ENCODE assay signal across 17 cellular contexts in the genomic region with DNA sequence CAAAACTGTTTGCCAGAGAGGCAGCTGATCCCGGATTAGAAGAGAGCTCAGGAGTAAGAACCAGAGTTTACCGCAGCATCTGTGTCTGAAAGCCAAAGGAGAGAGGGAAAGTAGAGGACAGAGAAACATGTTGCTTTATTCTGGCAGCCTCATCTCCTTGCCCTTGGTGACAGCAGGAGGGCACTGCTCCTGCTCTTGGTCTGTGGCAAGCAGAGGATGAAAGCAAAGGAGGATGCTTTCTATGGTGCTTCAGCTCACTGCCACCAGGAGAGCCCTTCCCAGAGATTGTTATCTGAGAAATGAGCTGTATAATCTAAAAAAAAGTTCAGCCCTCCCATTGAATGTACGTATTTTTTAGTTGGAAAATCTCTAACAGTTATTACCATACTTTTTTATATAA. TPM values are rescaled to one million over a fixed set of nuclear protein-coding genes. Genes with fewer than 3 reads are reported as not detected.
A peak's percentile ranks its signal among the peaks of the same experiment; 100 is the strongest.
DNase-seq lines count a peak whose midpoint lies in the region; ATAC-seq and TF ChIP-seq lines count a peak whose summit lies in the region.
"Had no signal": no experiment of that assay in that cellular context is flagged by ENCODE, and none has a peak within 500 bp of the region (broad histone marks: within the 10 kb centered on the region; RNA-seq: fewer than 3 reads in every experiment).

No MANE protein-coding gene starts in this region.

- peak overlapping the region in 2 of 3 donors; percentile 20 to 47 for H3K27ac Mint-ChIP-seq in CD4-positive, CD25-positive, alpha-beta regulatory T cell
- H3K27ac Mint-ChIP-seq in Calu3 (ENCODE audit: unreplicated experiment): no peak overlapping the region
- H3K27ac Mint-ChIP-seq: activated CD4-positive, alpha-beta T cell treated with anti-CD3 and anti-CD28 coated beads for 36 hours; activated T-cell treated with anti-CD3 and anti-CD28 coated beads, Interleukin-2, amount 50 U/mL, for 24 hours had no signal

- DNase-seq in CD4-positive, CD25-positive, alpha-beta regulatory T cell: no peak
- DNase-seq in HCT116 (ENCODE audit: low read depth, low spot score): no peak
- no peak for DNase-seq in astrocyte of the spinal cord (ENCODE audit: low read depth, low spot score)
- DNase-seq in myocyte (ENCODE audit: low read depth): peak; percentile 67
- no peak for DNase-seq in HPDE6-E6E7 (ENCODE audit: extremely low spot score)
- DNase-seq in iPS-NIHi11 (ENCODE audit: low spot score): no peak
- DNase-seq in Calu3: no peak
- DNase-seq: activated CD4-positive, alpha-beta T cell treated with anti-CD3 and anti-CD28 coated beads for 36 hours; activated T-cell treated with anti-CD3 and anti-CD28 coated beads, Interleukin-2, amount 50 U/mL, for 24 hours; central memory CD4-positive, alpha-beta T cell; EL; foreskin keratinocyte; HCEC 1CT; left ventricle myocardium superior; NCI-H2227 treated with DMSO at 0.1 percent for 48 hours; SHP77 had no signal

- H3K79me2 ChIP-seq in HCT116 (ENCODE audit: insufficient read depth, low read length): no peaks in the 10 kb centered on the region

- TF ChIP-seq CTCF in HCT116 (IDR thresholded peaks at IDR 0.05 in 2 of 3, conservative IDR thresholded peaks at IDR 0.05 in 1 of 3; ENCODE audit: borderline replicate concordance in 1 of 3, insufficient read depth in 1 of 3, low read depth in 2 of 3, low read length in 2 of 3) (no peak), astrocyte of the spinal cord (IDR thresholded peaks at IDR 0.05; ENCODE audit: low read depth, low read length) (peak; percentile 21), Calu3 (IDR thresholded peaks at IDR 0.05; ENCODE audit: unreplicated experiment) (no peak)

- H3K4me1 Mint-ChIP-seq in CD4-positive, CD25-positive, alpha-beta regulatory T cell: peaks cover 23 to 57% (median 33%) of the 10 kb centered on the region in 4 donors
- peaks cover 20% of the 10 kb centered on the region for H3K4me1 Mint-ChIP-seq in Calu3 (ENCODE audit: low read depth, unreplicated experiment)

- H2AFZ ChIP-seq in HCT116 (ENCODE audit: low read depth, low read length, poor library complexity, severe bottlenecking): no peak overlapping the region

- no peak overlapping the region for H3K4me3 ChIP-seq in CD4-positive, CD25-positive, alpha-beta regulatory T cell (ENCODE audit: low read depth, low read length)
- H3K4me3 ChIP-seq in HCT116 (replicated peaks in 1 of 2; ENCODE audit: low read depth in 1 of 2, low read length in 2 of 2): no peak overlapping the region
- no peak overlapping the region for H3K4me3 ChIP-seq in astrocyte of the spinal cord (ENCODE audit: low read depth, low read length)

- H3K9me3 ChIP-seq in CD4-positive, CD25-positive, alpha-beta regulatory T cell (ENCODE audit: control insufficient read depth in 2 of 2, low read length in 2 of 2): no peaks in the 10 kb centered on the region
- H3K9me3 ChIP-seq in HCT116 (ENCODE audit: control insufficient read depth in 1 of 2, insufficient read depth in 1 of 2, low read depth in 1 of 2, low read length in 2 of 2): no peaks in the 10 kb centered on the region

- BruUV-seq in HCT116 (replicated peaks; lab: Mats Ljungman, UMichigan) (no TSS peak), Calu3 (replicated peaks; lab: Mats Ljungman, UMichigan) (no TSS peak)

- in situ Hi-C loops in astrocyte of the spinal cord (cut with HindIII; ENCODE audit: low sequenced_read_pairs): no loop called here

- H3K27ac ChIP-seq in CD4-positive, CD25-positive, alpha-beta regulatory T cell (ENCODE audit: insufficient read depth, low read length, poor library complexity, severe bottlenecking): no peak overlapping the region
- H3K27ac ChIP-seq in HCT116 (ENCODE audit: low read depth, low read length): no peak overlapping the region
- H3K27ac ChIP-seq: foreskin keratinocyte had no signal

- no peaks in the 10 kb centered on the region for H4K20me1 ChIP-seq in HCT116 (ENCODE audit: insufficient read depth)

- no peak for TF ChIP-seq POLR2A in HCT116 (IDR thresholded peaks at IDR 0.05; ENCODE audit: borderline replicate concordance, extremely low read depth, insufficient read depth, insufficient read length)

- CTCF ChIA-PET in HCT116 (lab: Charles Lee): interaction anchor here (1.2 kb wide), 1 partner anchor 20 kb away, joined by 3 read pairs; no protein-coding TSS in a partner anchor
- CTCF ChIA-PET in Calu3 (lab: Charles Lee): interaction anchor here (1.0 kb wide), 1 partner anchor 8 kb away, joined by 3 read pairs; no protein-coding TSS in a partner anchor

- no peaks in the 10 kb centered on the region for H3K27me3 Mint-ChIP-seq in CD4-positive, CD25-positive, alpha-beta regulatory T cell
- H3K27me3 Mint-ChIP-seq in Calu3 (ENCODE audit: unreplicated experiment): no peaks in the 10 kb centered on the region
- H3K27me3 Mint-ChIP-seq: activated CD4-positive, alpha-beta T cell treated with anti-CD3 and anti-CD28 coated beads for 36 hours had no signal

- no peaks in the 10 kb centered on the region for H3K36me3 ChIP-seq in CD4-positive, CD25-positive, alpha-beta regulatory T cell (ENCODE audit: control insufficient read depth, insufficient read depth, low read length)
- H3K36me3 ChIP-seq in HCT116 (ENCODE audit: control insufficient read depth in 1 of 2, insufficient read depth in 2 of 2, low read length in 2 of 2): no peaks in the 10 kb centered on the region

- intact Hi-C loops in HCT116 (cut with micrococcal nuclease) (no loop called here), Calu3 (cut with micrococcal nuclease; ENCODE audit: unreplicated experiment) (no loop called here)

- H3K9ac ChIP-seq in HCT116 (ENCODE audit: low read length): no peak overlapping the region

- no peak for ATAC-seq in CD4-positive, CD25-positive, alpha-beta regulatory T cell (ENCODE audit: low read depth in 2 of 2)
- ATAC-seq in HCT116 (peak; percentile 52; the same call in 1 of the 2 replicates), HG03565 (IDR thresholded peaks at IDR 0.05; ENCODE audit: unreplicated experiment) (no peak)
- ATAC-seq: activated CD4-positive, alpha-beta T cell treated with anti-CD3 and anti-CD28 coated beads for 36 hours; foreskin keratinocyte; left ventricle myocardium superior had no signal

- POLR2A ChIA-PET in HCT116 (lab: Charles Lee): interaction anchor here (0.7 kb wide), 1 partner anchor 108 kb away, joined by 3 read pairs; no protein-coding TSS in a partner anchor

- no peaks in the 10 kb centered on the region for H3K9me2 ChIP-seq in HCT116 (ENCODE audit: insufficient read depth)

- H3K9me3 Mint-ChIP-seq in CD4-positive, CD25-positive, alpha-beta regulatory T cell: no peaks in the 10 kb centered on the region
- no peaks in the 10 kb centered on the region for H3K9me3 Mint-ChIP-seq in Calu3 (ENCODE audit: low read depth, unreplicated experiment)
- H3K9me3 Mint-ChIP-seq: activated T-cell treated with anti-CD3 and anti-CD28 coated beads, Interleukin-2, amount 50 U/mL, for 24 hours had no signal

- no peaks in the 10 kb centered on the region for H3K27me3 ChIP-seq in CD4-positive, CD25-positive, alpha-beta regulatory T cell (ENCODE audit: control insufficient read depth, insufficient read depth, low read length)
- no peaks in the 10 kb centered on the region for H3K27me3 ChIP-seq in HCT116 (ENCODE audit: insufficient read depth, low read length)
- H3K27me3 ChIP-seq: foreskin keratinocyte had no signal

- H3K36me3 Mint-ChIP-seq in CD4-positive, CD25-positive, alpha-beta regulatory T cell: peaks cover 24% of the 10 kb centered on the region
- H3K36me3 Mint-ChIP-seq in Calu3 (ENCODE audit: insufficient read depth, unreplicated experiment): no peaks in the 10 kb centered on the region

- RAD21 ChIA-PET in HCT116 (lab: Charles Lee; ENCODE audit: low non-redundant PET in 1 of 2, low total read pairs in 2 of 2, uncharacterized antibody in 2 of 2, unreplicated experiment in 2 of 2): no interaction called here

- peaks cover 13% of the 10 kb centered on the region for H3K4me1 ChIP-seq in CD4-positive, CD25-positive, alpha-beta regulatory T cell (ENCODE audit: control insufficient read depth, insufficient read depth, low read length, poor library complexity, severe bottlenecking)
- H3K4me1 ChIP-seq in HCT116 (ENCODE audit: control insufficient read depth in 1 of 2, insufficient read depth in 2 of 2, low read length in 2 of 2): no peaks in the 10 kb centered on the region; a peak in 1 of 4 replicates
- H3K4me1 ChIP-seq: foreskin keratinocyte had no signal

- H3K4me2 ChIP-seq in HCT116 (ENCODE audit: low read length): no peak overlapping the region

- no peak for TF ChIP-seq RAD21 in HCT116 (IDR thresholded peaks at IDR 0.05; ENCODE audit: low read depth)

- H3K4me3 Mint-ChIP-seq in CD4-positive, CD25-positive, alpha-beta regulatory T cell: no peak overlapping the region
- H3K4me3 Mint-ChIP-seq in Calu3 (ENCODE audit: low read depth, unreplicated experiment): no peak overlapping the region
- H3K4me3 Mint-ChIP-seq: activated CD4-positive, alpha-beta T cell treated with anti-CD3 and anti-CD28 coated beads for 36 hours; activated T-cell treated with anti-CD3 and anti-CD28 coated beads, Interleukin-2, amount 50 U/mL, for 24 hours had no signal

TF ChIP-seq in HCT116, 20 proteins besides CTCF, POLR2A, EP300 and RAD21 (continues in another document):
- TF ChIP-seq SP1 (IDR thresholded peaks at IDR 0.05; ENCODE audit: low read depth) (no peak), SIN3A (IDR thresholded peaks at IDR 0.05; ENCODE audit: low read depth) (no peak), EGR1 (IDR thresholded peaks at IDR 0.05; ENCODE audit: low read depth) (no peak)
- TF ChIP-seq, protein P1, sequence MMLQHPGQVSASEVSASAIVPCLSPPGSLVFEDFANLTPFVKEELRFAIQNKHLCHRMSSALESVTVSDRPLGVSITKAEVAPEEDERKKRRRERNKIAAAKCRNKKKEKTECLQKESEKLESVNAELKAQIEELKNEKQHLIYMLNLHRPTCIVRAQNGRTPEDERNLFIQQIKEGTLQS (IDR thresholded peaks at IDR 0.05): no peak

RNA-seq across cellular contexts. Expression of gene SLC1A4, which starts 7.7 kb away (rescaled TPM):
- 22.1 TPM for total RNA-seq in CD4-positive, CD25-positive, alpha-beta regulatory T cell
- 10 to 100 TPM in 3 of 4 donors, 1 to 10 TPM in 1; 8.1 to 18.4 (median 12.6) TPM for polyA plus RNA-seq in CD4-positive, CD25-positive, alpha-beta regulatory T cell
- 9.2 TPM for total RNA-seq in HCT116 (2021; ENCODE audit: unreplicated experiment)
- polyA plus RNA-seq in HCT116 (2012): 9.6 and 13.0 TPM in 2 replicates
- 17.1 and 29.1 TPM in 2 replicates for total RNA-seq in myocyte
- polyA plus RNA-seq in myocyte (2012): 26.0 TPM
- 15.4 and 22.9 TPM in 2 replicates for total RNA-seq in Calu3 (2022)

RNA-seq across cellular contexts. Expression of gene CEP68, which starts 59.3 kb away (rescaled TPM):
- total RNA-seq in CD4-positive, CD25-positive, alpha-beta regulatory T cell: 18.8 TPM
- polyA plus RNA-seq in CD4-positive, CD25-positive, alpha-beta regulatory T cell: 10 to 100 TPM; 19.9 to 27.8 (median 26.7) TPM
- total RNA-seq in HCT116 (2021; ENCODE audit: unreplicated experiment) (11.2 TPM), myocyte (25.0 and 36.8 TPM in 2 replicates), Calu3 (2022) (9.6 and 10.0 TPM in 2 replicates)
- 6.1 and 7.9 TPM in 2 replicates for polyA plus RNA-seq in HCT116 (2012)
- polyA plus RNA-seq in myocyte (2012): 12.4 TPM
